Comparison of ENCODE assay signal across 16 cellular contexts in the genomic region with DNA sequence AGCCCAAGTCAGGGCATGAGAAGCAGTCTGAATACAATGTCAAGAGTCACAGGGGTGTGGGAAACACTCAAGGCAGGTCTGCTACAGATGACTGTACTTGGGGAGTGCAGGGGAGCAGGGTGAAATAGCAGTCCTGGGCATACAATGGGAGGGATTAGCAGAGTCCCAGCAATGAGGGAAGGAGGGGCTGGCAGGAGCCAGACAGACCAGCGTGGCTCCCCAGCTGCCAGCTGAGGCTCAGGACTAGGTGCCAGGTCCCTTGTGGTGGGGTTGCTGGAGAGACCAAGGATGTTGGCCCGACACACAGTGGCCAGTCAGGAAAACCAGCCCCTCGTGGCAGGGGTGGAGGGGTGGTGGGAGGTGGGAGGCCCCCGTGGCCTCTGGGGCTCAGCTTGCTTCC.
DNase-seq lines count a peak whose midpoint lies in the region; ATAC-seq and TF ChIP-seq lines count a peak whose summit lies in the region.
"Had no signal": no experiment of that assay in that cellular context is flagged by ENCODE, and none has a peak within 500 bp of the region (broad histone marks: within the 10 kb centered on the region; RNA-seq: fewer than 3 reads in every experiment).

No MANE protein-coding gene starts in this region.

- H3K36me3 ChIP-seq in left ventricle myocardium inferior: no peaks in the 10 kb centered on the region
- H3K36me3 ChIP-seq in endodermal cell (ENCODE audit: control insufficient read depth, insufficient read depth, low read length): no peaks in the 10 kb centered on the region
- no peaks in the 10 kb centered on the region for H3K36me3 ChIP-seq in aorta (ENCODE audit: control insufficient read depth in 1 of 2, insufficient read depth in 2 of 2, low read length in 1 of 2)

- H3K27ac ChIP-seq in left ventricle myocardium inferior (replicated peaks) (peak overlapping the region; percentile 15), endodermal cell (ENCODE audit: low read depth, low read length) (no peak overlapping the region), aorta (ENCODE audit: low read depth in 1 of 2, low read length in 2 of 2) (peak overlapping the region; percentile 73 to 95)

- intact Hi-C loops in left ventricle myocardium inferior (cut with micrococcal nuclease): no loop called here
- intact Hi-C loops in left cardiac atrium (cut with DNase I): no loop called here
- intact Hi-C loops in aorta (cut with DNase I): no loop called here

- H3K27ac Mint-ChIP-seq in endodermal cell (peak overlapping the region; percentile 74), nephron (peak overlapping the region; percentile 73 to 96 (median 76))

- H3K4me1 Mint-ChIP-seq in endodermal cell: peaks cover 14% of the 10 kb centered on the region
- peaks cover 56% of the 10 kb centered on the region for H3K4me1 Mint-ChIP-seq in nephron

- H3K4me3 Mint-ChIP-seq in endodermal cell: no peak overlapping the region
- H3K4me3 Mint-ChIP-seq in nephron: no peak overlapping the region

- H3K27me3 Mint-ChIP-seq in endodermal cell (ENCODE audit: insufficient read depth) (no peaks in the 10 kb centered on the region), nephron (ENCODE audit: low read depth) (no peaks in the 10 kb centered on the region)

- H3K4me3 ChIP-seq in left ventricle myocardium inferior (no peak overlapping the region), endodermal cell (ENCODE audit: low read length) (no peak overlapping the region), aorta (ENCODE audit: low read length in 2 of 2) (no peak overlapping the region)

- ATAC-seq in left cardiac atrium (no peak), aorta (ENCODE audit: low FRiP score) (no peak), HG02678 (IDR thresholded peaks at IDR 0.05; ENCODE audit: unreplicated experiment) (no peak), GM18867 (IDR thresholded peaks at IDR 0.05; ENCODE audit: unreplicated experiment) (no peak), GM21786 (IDR thresholded peaks at IDR 0.05; ENCODE audit: unreplicated experiment) (no peak)

- DNase-seq in left ventricle myocardium inferior (no peak), left cardiac atrium (no peak), endodermal cell (peak; percentile 58), aorta (no peak)
- DNase-seq: ACHN; effector CD4-positive, alpha-beta T cell; foreskin melanocyte; Karpas-422; NCI-H1417 treated with DMSO at 0.1 percent for 48 hours; NCI-H446 treated with DMSO at 0.1 percent for 48 hours; occipital lobe; SW 1271 had no signal

- H3K9me3 ChIP-seq in left ventricle myocardium inferior (replicated peaks) (no peaks in the 10 kb centered on the region), endodermal cell (ENCODE audit: control insufficient read depth, low read length) (no peaks in the 10 kb centered on the region), aorta (ENCODE audit: control insufficient read depth, low read length) (no peaks in the 10 kb centered on the region)

- WGBS in endodermal cell (ENCODE audit: insufficient coverage in 1 of 2, insufficient read length in 1 of 2), 2 experiments: 86% methylated on average over 2 of the region's 4 CpGs; no CpG with 5 or more reads in 1 of the 2 experiments
- WGBS in aorta, 2 donors: 7 to 19% methylated on average over 4 of the region's 4 CpGs

- H3K9me3 Mint-ChIP-seq in endodermal cell (peaks cover 72% of the 10 kb centered on the region), nephron (peaks cover 2% of the 10 kb centered on the region)

- H3K27me3 ChIP-seq in left ventricle myocardium inferior (ENCODE audit: low read depth) (no peaks in the 10 kb centered on the region), endodermal cell (ENCODE audit: control insufficient read depth, insufficient read depth, low read length, poor library complexity, severe bottlenecking) (no peaks in the 10 kb centered on the region), aorta (ENCODE audit: control insufficient read depth in 1 of 2, insufficient read depth in 2 of 2, low read length in 1 of 2) (no peaks in the 10 kb centered on the region)

- no peaks in the 10 kb centered on the region for H3K36me3 Mint-ChIP-seq in endodermal cell (ENCODE audit: low read depth)
- no peaks in the 10 kb centered on the region for H3K36me3 Mint-ChIP-seq in nephron (ENCODE audit: low read depth)

- TF ChIP-seq CTCF in left ventricle myocardium inferior (IDR thresholded peaks at IDR 0.05; ENCODE audit: borderline replicate concordance) (no peak), endodermal cell (conservative IDR thresholded peaks at IDR 0.05) (no peak), nephron (IDR thresholded peaks at IDR 0.05; ENCODE audit: unreplicated experiment in 3 of 3) (no peak)

- no peak overlapping the region for H3K9ac ChIP-seq in endodermal cell (ENCODE audit: extremely low read depth, low read length, poor library complexity, severe bottlenecking)

- peaks cover 22% of the 10 kb centered on the region for H3K4me1 ChIP-seq in left ventricle myocardium inferior
- no peaks in the 10 kb centered on the region for H3K4me1 ChIP-seq in endodermal cell (ENCODE audit: control insufficient read depth, insufficient read depth, low read length)
- peaks cover 0 to 3% of the 10 kb centered on the region in 2 donors for H3K4me1 ChIP-seq in aorta (ENCODE audit: control insufficient read depth in 1 of 2, insufficient read depth in 2 of 2, low read length in 2 of 2)
